20 cellular contexts compared by ENCODE assay signal in the genomic region with DNA sequence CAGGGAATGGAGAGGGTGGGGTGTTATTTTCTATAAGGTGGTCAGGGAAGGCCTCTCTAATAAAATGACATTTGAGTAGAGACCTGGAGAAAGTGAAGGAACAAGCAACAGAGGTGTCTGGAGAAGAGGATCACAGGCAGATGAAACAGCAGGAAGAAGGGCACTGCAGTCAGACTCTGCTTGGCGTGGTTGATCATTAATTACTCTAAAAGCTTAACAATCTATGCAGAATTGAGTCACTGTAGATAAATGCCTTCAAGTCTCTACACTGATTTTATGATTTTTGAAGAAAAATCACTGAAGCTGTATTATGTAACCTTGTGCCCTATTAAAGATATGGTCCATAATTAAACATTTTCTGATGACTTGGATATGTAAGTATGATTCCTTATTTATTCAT.
DNase-seq lines count a peak whose midpoint lies in the region; ATAC-seq, FAIRE-seq and TF ChIP-seq lines count a peak whose summit lies in the region.
"Had no signal": no experiment of that assay in that cellular context is flagged by ENCODE, and none has a peak within 500 bp of the region (broad histone marks: within the 10 kb centered on the region; RNA-seq: fewer than 3 reads in every experiment).

No MANE protein-coding gene starts in this region.

- POLR2A ChIA-PET in WTC11 (lab: Charles Lee) (no interaction called here), HepG2 (lab: Yijun Ruan, JAX) (no interaction called here)

- no peak overlapping the region for H3K4me3 ChIP-seq in astrocyte (ENCODE audit: insufficient read depth, low read depth, low read length)
- no peak overlapping the region for H3K4me3 ChIP-seq in HepG2 (replicated peaks in 1 of 3; ENCODE audit: insufficient read depth in 1 of 3, low read depth in 2 of 3, low read length in 3 of 3)
- no peak overlapping the region for H3K4me3 ChIP-seq in lower leg skin (ENCODE audit: low read depth, poor library complexity, severe bottlenecking)
- H3K4me3 ChIP-seq: GM23248 had no signal

- H3K9me3 Mint-ChIP-seq in astrocyte (ENCODE audit: unreplicated experiment) (no peaks in the 10 kb centered on the region), WTC11 (peaks cover 10% of the 10 kb centered on the region)

- H3K36me3 ChIP-seq in astrocyte (ENCODE audit: insufficient read depth, low read length), result no peaks in the 10 kb centered on the region
- no peaks in the 10 kb centered on the region for H3K36me3 ChIP-seq in HepG2 (replicated peaks in 1 of 2; ENCODE audit: control insufficient read depth in 1 of 2, insufficient read depth in 2 of 2, low read length in 2 of 2)

- H3K4me1 Mint-ChIP-seq in astrocyte (ENCODE audit: low read depth, unreplicated experiment) (peaks cover 53% of the 10 kb centered on the region), WTC11 (peaks cover 50% of the 10 kb centered on the region)

- ATAC-seq in GM19452 (IDR thresholded peaks at IDR 0.05; ENCODE audit: unreplicated experiment) (peak; percentile 34), WTC11 (no peak), HepG2 (no peak)
- ATAC-seq: SK-N-SH treated with all-trans-retinoic acid at 6 μM for 48 hours had no signal

- in situ Hi-C loops in HepG2 (cut with HindIII; ENCODE audit: extremely low pct_ligation_motif_present, low pct_unique_long_range_greater_than_20kb), result no loop called here

- BruUV-seq in HepG2 (replicated peaks; lab: Mats Ljungman, UMichigan), result no TSS peak

- H4K20me1 ChIP-seq in astrocyte (ENCODE audit: insufficient read depth, low read length) (peaks cover 4% of the 10 kb centered on the region), HepG2 (ENCODE audit: insufficient read depth, low read length) (no peaks in the 10 kb centered on the region)

- TF ChIP-seq POLR2A in HepG2 (IDR thresholded peaks at IDR 0.05; ENCODE audit: insufficient read depth in 1 of 2, low read depth in 2 of 2, low read length in 2 of 2) (no peak), lower leg skin (IDR thresholded peaks at IDR 0.05) (no peak)

- H3K27ac ChIP-seq in astrocyte (ENCODE audit: low read depth, low read length), result no peak overlapping the region
- no peak overlapping the region for H3K27ac ChIP-seq in HepG2 (ENCODE audit: extremely low read length, insufficient read depth, low read length)
- H3K27ac ChIP-seq: C4-2B, GM23248, KMS-11, RWPE1 had no signal

- H3K36me3 Mint-ChIP-seq in astrocyte (ENCODE audit: low read depth, unreplicated experiment), result peaks cover 6% of the 10 kb centered on the region
- H3K36me3 Mint-ChIP-seq in WTC11, result peaks cover 14% of the 10 kb centered on the region

- FAIRE-seq in astrocyte (lab: Jason Lieb, UNC) (no peak), HepG2 (lab: Jason Lieb, UNC) (no peak)

- no peak overlapping the region for H3K4me3 Mint-ChIP-seq in astrocyte (ENCODE audit: unreplicated experiment)
- no peak overlapping the region for H3K4me3 Mint-ChIP-seq in WTC11

- no peaks in the 10 kb centered on the region for H3K79me2 ChIP-seq in astrocyte (ENCODE audit: insufficient read depth, low read length)
- no peaks in the 10 kb centered on the region for H3K79me2 ChIP-seq in HepG2 (ENCODE audit: insufficient read depth, low read length)

- TF ChIP-seq CTCF in astrocyte (IDR thresholded peaks at IDR 0.05; ENCODE audit: insufficient read depth, low read depth, low read length) (no peak), WTC11 (IDR thresholded peaks at IDR 0.05) (no peak), HepG2 (CRISPR knock-in tag; IDR thresholded peaks at IDR 0.05) (no peak), lower leg skin (IDR thresholded peaks at IDR 0.05) (no peak)

- H3K9me3 ChIP-seq in astrocyte (ENCODE audit: insufficient read depth, low read depth, low read length), result no peaks in the 10 kb centered on the region
- no peaks in the 10 kb centered on the region for H3K9me3 ChIP-seq in HepG2 (ENCODE audit: low read length)

- H2AFZ ChIP-seq in astrocyte (ENCODE audit: low read depth, low read length) (no peak overlapping the region), HepG2 (ENCODE audit: low read length) (no peak overlapping the region)
- H2AFZ ChIP-seq: GM23248 had no signal

- 23% methylated on average over 1 of the region's 1 CpG for WGBS in HepG2 (ENCODE audit: low lambda C conversion rate)
- WGBS in lower leg skin, 2 donors, result 85 to 98% methylated on average over 1 of the region's 1 CpG

- intact Hi-C loops in HepG2 (cut with micrococcal nuclease; ENCODE audit: unreplicated experiment), result no loop called here
- intact Hi-C loops in lower leg skin (cut with DNase I; ENCODE audit: low total_unique reads), result loop anchor here (1.0 kb wide), 1 partner anchor 30 kb away; no protein-coding TSS in a partner anchor

- DNase-seq in astrocyte (ENCODE audit: low read depth) (no peak), glomerular visceral epithelial cell (ENCODE audit: extremely low spot score) (peak; percentile 42), WTC11 (ENCODE audit: low spot score) (no peak), HepG2 (ENCODE audit: low spot score) (no peak), middle frontal gyrus (ENCODE audit: extremely low spot score, low spot score) (no peak), lower leg skin (ENCODE audit: low spot score in 2 of 2) (no peak)
- DNase-seq: AML-193, DMS79 treated with DMSO at 0.1 percent for 48 hours, GM23248, HCEC 1CT, MV-4-11, NCI-H1694 treated with DMSO at 0.1 percent for 48 hours, NCI-H2107, NCI-H510A treated with DMSO at 0.1 percent for 48 hours, SIG-M5 had no signal

- H3K4me2 ChIP-seq in astrocyte (ENCODE audit: low read length) (no peak overlapping the region), HepG2 (ENCODE audit: low read depth, low read length) (no peak overlapping the region)
- H3K4me2 ChIP-seq: KMS-11 had no signal

- H3K9ac ChIP-seq in astrocyte (ENCODE audit: low read length) (no peak overlapping the region), HepG2 (ENCODE audit: insufficient read depth, low read depth, low read length) (no peak overlapping the region)
- H3K9ac ChIP-seq: GM23248, KMS-11 had no signal

- H3K4me1 ChIP-seq in astrocyte (ENCODE audit: insufficient read depth, low read length) (peaks cover 11% of the 10 kb centered on the region), HepG2 (ENCODE audit: insufficient read depth, low read length) (no peaks in the 10 kb centered on the region)

- CTCF ChIA-PET in WTC11 (lab: Charles Lee) (interaction anchor here (0.7 kb wide), 1 partner anchor 62 kb away, joined by 3 read pairs; no protein-coding TSS in a partner anchor), HepG2 (lab: Yijun Ruan, JAX; ENCODE audit: low intra/inter-chr PET ratio, low total read pairs) (no interaction called here)

- H3K27me3 ChIP-seq in astrocyte (ENCODE audit: insufficient read depth, low read length) (peaks cover 3% of the 10 kb centered on the region), HepG2 (ENCODE audit: control insufficient read depth in 1 of 2, insufficient read depth in 2 of 2, low read length in 2 of 2) (no peaks in the 10 kb centered on the region)

- H3K27me3 Mint-ChIP-seq in astrocyte (ENCODE audit: low read depth, unreplicated experiment), result no peaks in the 10 kb centered on the region
- no peaks in the 10 kb centered on the region for H3K27me3 Mint-ChIP-seq in WTC11 (ENCODE audit: low read depth)

- TF ChIP-seq RAD21 in HepG2 (CRISPR knock-in tag; IDR thresholded peaks at IDR 0.05), result no peak

- H3K27ac Mint-ChIP-seq in astrocyte (ENCODE audit: unreplicated experiment) (peak overlapping the region; percentile 70), WTC11 (no peak overlapping the region)

- no peak for TF ChIP-seq EP300 in HepG2 (IDR thresholded peaks at IDR 0.05; ENCODE audit: low read depth in 2 of 2, low read length in 2 of 2)
- TF ChIP-seq EP300 in HepG2 (CRISPR knock-in tag; IDR thresholded peaks at IDR 0.05; ENCODE audit: borderline replicate concordance), result no peak

TF ChIP-seq in WTC11, 78 proteins besides CTCF, POLR2A, EP300 and RAD21 (continues in another document):
- TF ChIP-seq RORB (CRISPR knock-in tag; IDR thresholded peaks at IDR 0.05), result no peak
- TF ChIP-seq NR3C1 (CRISPR knock-in tag; conservative IDR thresholded peaks at IDR 0.05; ENCODE audit: low read depth), result no peak

TF ChIP-seq in HepG2, 621 proteins besides CTCF, POLR2A, EP300 and RAD21:
- TF ChIP-seq HES4 (CRISPR knock-in tag; IDR thresholded peaks at IDR 0.05; ENCODE audit: borderline replicate concordance), result no peak
- no peak for TF ChIP-seq PHF21A (CRISPR knock-in tag; IDR thresholded peaks at IDR 0.05)
- TF ChIP-seq, protein P1, sequence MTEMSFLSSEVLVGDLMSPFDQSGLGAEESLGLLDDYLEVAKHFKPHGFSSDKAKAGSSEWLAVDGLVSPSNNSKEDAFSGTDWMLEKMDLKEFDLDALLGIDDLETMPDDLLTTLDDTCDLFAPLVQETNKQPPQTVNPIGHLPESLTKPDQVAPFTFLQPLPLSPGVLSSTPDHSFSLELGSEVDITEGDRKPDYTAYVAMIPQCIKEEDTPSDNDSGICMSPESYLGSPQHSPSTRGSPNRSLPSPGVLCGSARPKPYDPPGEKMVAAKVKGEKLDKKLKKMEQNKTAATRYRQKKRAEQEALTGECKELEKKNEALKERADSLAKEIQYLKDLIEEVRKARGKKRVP (CRISPR knock-in tag; IDR thresholded peaks at IDR 0.05), result no peak
- TF ChIP-seq, protein P2, sequence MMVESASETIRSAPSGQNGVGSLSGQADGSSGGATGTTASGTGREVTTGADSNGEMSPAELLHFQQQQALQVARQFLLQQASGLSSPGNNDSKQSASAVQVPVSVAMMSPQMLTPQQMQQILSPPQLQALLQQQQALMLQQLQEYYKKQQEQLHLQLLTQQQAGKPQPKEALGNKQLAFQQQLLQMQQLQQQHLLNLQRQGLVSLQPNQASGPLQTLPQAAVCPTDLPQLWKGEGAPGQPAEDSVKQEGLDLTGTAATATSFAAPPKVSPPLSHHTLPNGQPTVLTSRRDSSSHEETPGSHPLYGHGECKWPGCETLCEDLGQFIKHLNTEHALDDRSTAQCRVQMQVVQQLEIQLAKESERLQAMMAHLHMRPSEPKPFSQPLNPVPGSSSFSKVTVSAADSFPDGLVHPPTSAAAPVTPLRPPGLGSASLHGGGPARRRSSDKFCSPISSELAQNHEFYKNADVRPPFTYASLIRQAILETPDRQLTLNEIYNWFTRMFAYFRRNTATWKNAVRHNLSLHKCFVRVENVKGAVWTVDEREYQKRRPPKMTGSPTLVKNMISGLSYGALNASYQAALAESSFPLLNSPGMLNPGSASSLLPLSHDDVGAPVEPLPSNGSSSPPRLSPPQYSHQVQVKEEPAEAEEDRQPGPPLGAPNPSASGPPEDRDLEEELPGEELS (CRISPR knock-in tag; IDR thresholded peaks at IDR 0.05), result no peak
- no peak for TF ChIP-seq SOX5 (CRISPR knock-in tag; IDR thresholded peaks at IDR 0.05; ENCODE audit: borderline replicate concordance)
- TF ChIP-seq GATA4 (IDR thresholded peaks at IDR 0.05; ENCODE audit: borderline replicate concordance, low read depth), result no peak
- TF ChIP-seq DNMT3B (CRISPR knock-in tag; conservative IDR thresholded peaks at IDR 0.05), result no peak
- TF ChIP-seq ISL2 (CRISPR knock-in tag; IDR thresholded peaks at IDR 0.05), result no peak
- no peak for TF ChIP-seq ZNF775 (CRISPR knock-in tag; IDR thresholded peaks at IDR 0.05; ENCODE audit: borderline replicate concordance)
- TF ChIP-seq SSRP1 (CRISPR knock-in tag; IDR thresholded peaks at IDR 0.05), result no peak
- TF ChIP-seq FOXM1 (CRISPR knock-in tag; IDR thresholded peaks at IDR 0.05), result no peak
- TF ChIP-seq ZNF878 (CRISPR knock-in tag; IDR thresholded peaks at IDR 0.05), result no peak
